Comparison of ENCODE assay signal across 8 cellular contexts in the genomic region with DNA sequence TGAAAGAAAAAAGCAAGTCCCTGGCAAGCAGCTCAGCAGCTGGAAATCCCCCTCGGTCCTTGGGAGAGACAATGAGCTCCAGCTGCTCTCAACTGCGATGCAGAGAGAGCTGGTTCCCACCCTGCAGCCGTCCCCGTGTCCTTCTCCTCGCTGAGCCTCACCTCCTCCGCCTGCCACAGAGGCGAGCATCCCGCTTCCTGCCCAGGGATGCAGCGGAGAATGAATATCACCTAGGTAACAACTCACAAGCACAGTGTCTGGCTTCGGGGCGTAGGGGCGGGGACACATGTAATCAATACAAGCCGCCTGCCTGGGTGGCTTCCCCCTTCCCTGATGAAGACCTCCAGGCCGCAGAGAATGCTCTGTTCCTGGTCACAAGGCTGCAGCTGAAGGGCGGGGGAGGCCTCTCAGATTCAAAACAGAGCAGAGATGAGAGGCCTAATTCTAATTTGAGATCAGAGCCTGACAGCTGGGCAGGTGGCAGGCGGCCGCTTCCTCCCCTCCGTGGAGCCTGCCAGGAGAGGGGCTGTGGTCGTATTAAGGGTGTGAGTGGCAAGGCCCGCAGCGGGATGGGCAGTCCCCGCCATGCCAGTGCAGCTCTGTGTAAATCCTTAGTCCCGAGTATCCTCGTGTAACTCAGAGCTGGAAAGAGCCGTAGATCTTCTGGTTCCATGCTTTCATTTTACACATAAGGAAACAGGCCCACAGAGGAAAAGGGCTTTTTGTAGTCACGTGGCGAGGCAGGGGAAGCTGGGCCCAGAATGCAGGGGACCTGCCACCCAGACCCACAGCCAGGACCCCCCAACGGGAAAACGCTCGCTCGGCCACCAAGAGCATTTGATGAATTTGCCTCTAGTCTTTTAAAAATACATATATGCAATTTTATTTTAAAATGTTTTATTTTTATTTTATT. TPM values are rescaled to one million over a fixed set of nuclear protein-coding genes. Genes with fewer than 3 reads are reported as not detected.
DNase-seq lines count a peak whose midpoint lies in the region; ATAC-seq and TF ChIP-seq lines count a peak whose summit lies in the region.

No MANE protein-coding gene starts in this region.

- no peaks in the 10 kb centered on the region for H3K27me3 ChIP-seq in DOHH2 (ENCODE audit: control insufficient read depth, low read length)

- peak overlapping the region; percentile 13 for H3K27ac Mint-ChIP-seq in activated T-helper 17 cell treated with anti-CD3 and anti-CD28 coated beads, Interleukin-2, amount 50 U/mL, for 72 hours
- peak overlapping the region; percentile 25 for H3K27ac Mint-ChIP-seq in mesothelial cell of epicardium

- no peaks in the 10 kb centered on the region for H3F3A ChIP-seq in DOHH2 (ENCODE audit: control insufficient read depth, insufficient read depth)

- peak overlapping the region; percentile 61 for H3K4me3 ChIP-seq in DOHH2 (ENCODE audit: low read length)

- DNase-seq in NCI-H1092 treated with DMSO at 0.1 percent for 48 hours (lab: John Stamatoyannopoulos, UW) (peak; percentile 85), mesothelial cell of epicardium (ENCODE audit: low spot score in 2 of 2, unreplicated experiment in 2 of 2) (no peak), NCI-H1930 (lab: John Stamatoyannopoulos, UW) (no peak)
- no peak for DNase-seq in stimulated activated CD4-positive, alpha-beta T cell treated with anti-CD3 and anti-CD28 coated beads, Interleukin-15, amount 100 ng/mL, for 24 hours

- no peaks in the 10 kb centered on the region for H4K20me1 ChIP-seq in DOHH2 (ENCODE audit: control insufficient read depth, insufficient read depth, low read depth, low read length)

- no peaks in the 10 kb centered on the region for H3K9me3 Mint-ChIP-seq in activated T-helper 17 cell treated with anti-CD3 and anti-CD28 coated beads, Interleukin-2, amount 50 U/mL, for 72 hours
- no peaks in the 10 kb centered on the region for H3K9me3 Mint-ChIP-seq in mesothelial cell of epicardium

- peak overlapping the region; percentile 56 for H3K27ac ChIP-seq in DOHH2 (ENCODE audit: low read depth, low read length)

- no peaks in the 10 kb centered on the region for H3K9me2 ChIP-seq in DOHH2 (replicated peaks; ENCODE audit: control insufficient read depth, low read length)

- H3K4me3 Mint-ChIP-seq in activated T-helper 17 cell treated with anti-CD3 and anti-CD28 coated beads, Interleukin-2, amount 50 U/mL, for 72 hours: peak overlapping the region; percentile 66
- H3K4me3 Mint-ChIP-seq in mesothelial cell of epicardium: no peak overlapping the region

- no peaks in the 10 kb centered on the region for H3K36me3 Mint-ChIP-seq in activated T-helper 17 cell treated with anti-CD3 and anti-CD28 coated beads, Interleukin-2, amount 50 U/mL, for 72 hours (ENCODE audit: low read depth)
- H3K36me3 Mint-ChIP-seq in mesothelial cell of epicardium: no peaks in the 10 kb centered on the region

- peaks cover 9% of the 10 kb centered on the region for H3K4me1 Mint-ChIP-seq in activated T-helper 17 cell treated with anti-CD3 and anti-CD28 coated beads, Interleukin-2, amount 50 U/mL, for 72 hours
- peaks cover 5% of the 10 kb centered on the region for H3K4me1 Mint-ChIP-seq in mesothelial cell of epicardium

- TF ChIP-seq CTCF in DOHH2 (IDR thresholded peaks at IDR 0.05; ENCODE audit: low read depth, low read length, poor library complexity, severe bottlenecking) (no peak), mesothelial cell of epicardium (IDR thresholded peaks at IDR 0.05; ENCODE audit: unreplicated experiment) (no peak)

- H3K4me2 ChIP-seq in DOHH2 (ENCODE audit: low read length): peak overlapping the region; percentile 84

- ATAC-seq in GM21367 (IDR thresholded peaks at IDR 0.05; ENCODE audit: unreplicated experiment) (peak; percentile 42), HG03565 (IDR thresholded peaks at IDR 0.05; ENCODE audit: unreplicated experiment) (no peak)
- ATAC-seq in activated T-helper 17 cell treated with anti-CD3 and anti-CD28 coated beads, Interleukin-2, amount 50 U/mL, for 72 hours (replicated peaks): no peak

- no peaks in the 10 kb centered on the region for H3K36me3 ChIP-seq in DOHH2 (ENCODE audit: control insufficient read depth, low read length)

- no peaks in the 10 kb centered on the region for H3K9me3 ChIP-seq in DOHH2 (ENCODE audit: control insufficient read depth, insufficient read depth, low read length)

- H3K4me1 ChIP-seq in DOHH2 (ENCODE audit: control insufficient read depth, low read length): peaks cover 41% of the 10 kb centered on the region

- H3K27me3 Mint-ChIP-seq in activated T-helper 17 cell treated with anti-CD3 and anti-CD28 coated beads, Interleukin-2, amount 50 U/mL, for 72 hours: no peaks in the 10 kb centered on the region
- no peaks in the 10 kb centered on the region for H3K27me3 Mint-ChIP-seq in mesothelial cell of epicardium (ENCODE audit: low read depth)

- no peaks in the 10 kb centered on the region for H3K79me2 ChIP-seq in DOHH2 (ENCODE audit: control insufficient read depth, low read length)

RNA-seq across cellular contexts. Expression of a gene that starts 24.3 kb away (rescaled TPM):
- not detected for total RNA-seq in activated T-helper 17 cell treated with anti-CD3 and anti-CD28 coated beads, Interleukin-2, amount 50 U/mL, for 72 hours
- 0.31 to 0.34 TPM in 2 of 3 replicates, not detected in the other for total RNA-seq in mesothelial cell of epicardium

RNA-seq across cellular contexts. Expression of a gene that starts 29.4 kb away (rescaled TPM):
- not detected for total RNA-seq in activated T-helper 17 cell treated with anti-CD3 and anti-CD28 coated beads, Interleukin-2, amount 50 U/mL, for 72 hours
- total RNA-seq in mesothelial cell of epicardium: 0.57 to 0.80 TPM in 2 of 3 replicates, not detected in the other
